In genomic region chr9:69672828-69673640, GRCh38 we compare ENCODE assay signal across 8 cellular contexts. TPM values are rescaled to one million over a fixed set of nuclear protein-coding genes. Genes with fewer than 3 reads are reported as not detected.
DNase-seq lines count a peak whose midpoint lies in the region; ATAC-seq and TF ChIP-seq lines count a peak whose summit lies in the region.

No MANE protein-coding gene starts in this region.

- POLR2A ChIA-PET in AG04450 (lab: Yijun Ruan, JAX), result interaction anchor here (1.4 to 2.8 kb wide), 3 partner anchors 12 to 118 kb away, joined by 4 to 13 read pairs (median 7); partner anchors contain the start of gene PTAR1

- H3K27me3 ChIP-seq in AG04450 (ENCODE audit: control insufficient read depth, insufficient read depth, low read length), result no peaks in the 10 kb centered on the region

- H3K27ac ChIP-seq in AG04450 (ENCODE audit: low read depth, low read length) (no peak overlapping the region), cingulate gyrus (ENCODE audit: low read depth, low read length) (peak overlapping the region; percentile 92)

- DNase-seq in AG04450 (ENCODE audit: low read depth, low spot score), result peak; percentile 72
- peak; percentile 90 for DNase-seq in NCI-H2227 (lab: John Stamatoyannopoulos, UW; ENCODE audit: unreplicated experiment)
- peak; percentile 60 to 61 for DNase-seq in activated CD4-positive, alpha-beta T cell treated with anti-CD3 and anti-CD28 coated beads for 24 hours (ENCODE audit: low read depth in 2 of 2)
- DNase-seq in kidney tubule cell (ENCODE audit: low spot score), result peak; percentile 89
- DNase-seq in stimulated activated CD4-positive, alpha-beta T cell treated with anti-CD3 and anti-CD28 coated beads, Interleukin-15, amount 100 ng/mL, for 48 hours (ENCODE audit: low read depth in 2 of 2), result peak; percentile 52 to 67

- H3K4me3 ChIP-seq in AG04450 (ENCODE audit: low read depth, low read length), result peak overlapping the region; percentile 82

- CTCF ChIA-PET in AG04450 (lab: Charles Lee), result interaction anchor here (0.5 to 2.7 kb wide), 52 partner anchors 11 to 594 kb away, joined by 3 to 26 read pairs (median 3); no protein-coding TSS in a partner anchor

- ATAC-seq in GM18873 (IDR thresholded peaks at IDR 0.05; ENCODE audit: low FRiP score, unreplicated experiment), result peak; percentile 75
- peak; percentile 95 for ATAC-seq in HG03159 (IDR thresholded peaks at IDR 0.05; ENCODE audit: unreplicated experiment)

- TF ChIP-seq CTCF in AG04450 (IDR thresholded peaks at IDR 0.05; ENCODE audit: low read depth, low read length), result peak; percentile 94

- H3K9me3 ChIP-seq in AG04450 (ENCODE audit: control insufficient read depth, insufficient read depth, low read length), result no peaks in the 10 kb centered on the region; the same call in 1 of the 2 replicates

RNA-seq across cellular contexts. Expression of gene APBA1, which starts 0.9 kb away (rescaled TPM):
- polyA plus RNA-seq in AG04450 (2011; rRNA removed), result 6.7 and 8.5 TPM in 2 replicates
- 10.9 and 19.2 TPM in 2 replicates for polyA minus RNA-seq in AG04450 (2011; rRNA and poly(A)+ RNA removed)
